In the genomic region with DNA sequence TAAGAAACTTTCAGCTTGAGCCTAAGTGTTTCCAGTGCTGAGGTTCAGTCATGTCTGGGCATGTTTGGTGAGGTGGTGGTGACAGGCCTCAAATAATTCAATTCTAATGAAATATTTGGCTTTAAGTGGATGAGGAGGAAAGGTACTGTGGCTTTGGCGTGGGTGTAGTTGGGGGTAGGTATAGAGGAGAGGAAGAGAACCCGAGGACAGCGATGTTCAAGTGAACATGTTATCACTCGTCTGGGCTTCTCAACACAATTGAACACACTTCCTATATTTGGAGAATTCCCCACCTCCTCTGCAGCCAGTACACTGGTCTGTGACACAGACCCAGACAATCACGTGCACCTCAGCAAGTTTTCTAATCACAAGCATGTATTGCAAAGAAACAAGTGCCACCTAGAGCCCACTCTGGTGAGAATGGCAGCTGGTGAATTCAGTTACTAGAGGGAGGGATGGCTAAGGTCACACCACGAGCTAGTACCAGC, we compare ENCODE assay signal across 9 cellular contexts. TPM values are rescaled to one million over a fixed set of nuclear protein-coding genes. Genes with fewer than 3 reads are reported as not detected.
DNase-seq lines count a peak whose midpoint lies in the region; ATAC-seq and TF ChIP-seq lines count a peak whose summit lies in the region.
"Had no signal": no experiment of that assay in that cellular context is flagged by ENCODE, and none has a peak within 500 bp of the region (broad histone marks: within the 10 kb centered on the region; RNA-seq: fewer than 3 reads in every experiment).

No MANE protein-coding gene starts in this region.

- peak; percentile 5 for DNase-seq in RKO (ENCODE audit: low spot score)
- DNase-seq in hepatocyte (ENCODE audit: low spot score) = no peak
- no peak for DNase-seq in cerebellum (ENCODE audit: low spot score)
- no peak for DNase-seq in BE2C
- no peak for DNase-seq in NCI-H774 (lab: John Stamatoyannopoulos, UW)

- H4K20me1 ChIP-seq in BLaER1 treated with 17β-estradiol and CSF1 and Interleukin-3, amounts not matched to agents 10 nM and 100 nM = no peaks in the 10 kb centered on the region
- no peaks in the 10 kb centered on the region for H4K20me1 ChIP-seq in hepatocyte (ENCODE audit: insufficient read depth, poor library complexity, severe bottlenecking)

- no peak for TF ChIP-seq CTCF in hepatocyte (IDR thresholded peaks at IDR 0.05; ENCODE audit: poor library complexity)
- no peak for TF ChIP-seq CTCF in BE2C (IDR thresholded peaks at IDR 0.05; ENCODE audit: low read depth, low read length)

- H3K79me2 ChIP-seq in hepatocyte = no peaks in the 10 kb centered on the region

- 75% methylated on average over 6 of the region's 6 CpGs for WGBS in hepatocyte (ENCODE audit: low lambda C conversion rate, missing lambda C conversion rate)

- no peaks in the 10 kb centered on the region for H3K27me3 ChIP-seq in BLaER1 treated with 17β-estradiol and CSF1 and Interleukin-3, amounts not matched to agents 10 nM and 100 nM
- no peaks in the 10 kb centered on the region for H3K27me3 ChIP-seq in hepatocyte
- no peaks in the 10 kb centered on the region for H3K27me3 ChIP-seq in BE2C

- peak overlapping the region in 9 of 11 experiments; percentile 1 to 64 (median 22); a peak in 13 of 22 replicates for H3K4me2 ChIP-seq in BLaER1 treated with 17β-estradiol and CSF1 and Interleukin-3, amounts not matched to agents 10 nM and 100 nM
- H3K4me2 ChIP-seq in hepatocyte = no peak overlapping the region

- no peak overlapping the region for H3K9ac ChIP-seq in BLaER1 treated with 17β-estradiol and CSF1 and Interleukin-3, amounts not matched to agents 10 nM and 100 nM

- H3K36me3 ChIP-seq in BLaER1 treated with 17β-estradiol and CSF1 and Interleukin-3, amounts not matched to agents 10 nM and 100 nM = no peaks in the 10 kb centered on the region
- H3K36me3 ChIP-seq in hepatocyte (replicated peaks; ENCODE audit: insufficient read depth, low read depth) = no peaks in the 10 kb centered on the region
- no peaks in the 10 kb centered on the region; the same call in 1 of the 2 replicates for H3K36me3 ChIP-seq in BE2C

- H2AFZ ChIP-seq in hepatocyte = peak overlapping the region; percentile 6

- H3K4me3 ChIP-seq in BLaER1 treated with 17β-estradiol and CSF1 and Interleukin-3, amounts not matched to agents 10 nM and 100 nM = no peak overlapping the region
- H3K4me3 ChIP-seq in hepatocyte = no peak overlapping the region
- no peak overlapping the region for H3K4me3 ChIP-seq in BE2C (ENCODE audit: low read depth, low read length)

- no peaks in the 10 kb centered on the region for H3K9me2 ChIP-seq in hepatocyte (replicated peaks; ENCODE audit: insufficient read depth)

- H3K9me3 ChIP-seq in BLaER1 treated with 17β-estradiol and CSF1 and Interleukin-3, amounts not matched to agents 10 nM and 100 nM (replicated peaks in 1 of 11) = peaks cover 0 to 15% (median 4%) of the 10 kb centered on the region in 11 experiments; a peak in 8 of 22 replicates
- H3K9me3 ChIP-seq in hepatocyte (ENCODE audit: low read depth) (no peaks in the 10 kb centered on the region), BE2C (no peaks in the 10 kb centered on the region; the same call in 1 of the 2 replicates)

- ATAC-seq in GM18858 (IDR thresholded peaks at IDR 0.05; ENCODE audit: unreplicated experiment) = peak; percentile 73
- peak; percentile 65 for ATAC-seq in HG02943 (IDR thresholded peaks at IDR 0.05; ENCODE audit: low read depth, unreplicated experiment)

- H3K4me1 ChIP-seq in BLaER1 treated with 17β-estradiol and CSF1 and Interleukin-3, amounts not matched to agents 10 nM and 100 nM = peaks cover 6 to 21% (median 11%) of the 10 kb centered on the region in 10 experiments; a peak in 17 of 20 replicates
- no peaks in the 10 kb centered on the region for H3K4me1 ChIP-seq in hepatocyte (ENCODE audit: insufficient read depth)
- H3K4me1 ChIP-seq in BE2C = no peaks in the 10 kb centered on the region

- peak overlapping the region in 8 of 11 experiments; percentile 13 to 56 (median 27); a peak in 11 of 22 replicates for H3K27ac ChIP-seq in BLaER1 treated with 17β-estradiol and CSF1 and Interleukin-3, amounts not matched to agents 10 nM and 100 nM
- H3K27ac ChIP-seq in hepatocyte = no peak overlapping the region

RNA-seq across cellular contexts. Expression of a gene that starts 53.0 kb away (rescaled TPM):
- total RNA-seq in hepatocyte (not detected in 2 replicates), cerebellum (not detected)
- polyA plus RNA-seq in hepatocyte = not detected in 2 replicates
- polyA plus RNA-seq in BE2C (2012; ENCODE audit: insufficient read depth, insufficient read length, low read depth) = not detected
- total RNA-seq: dermis microvascular lymphatic vessel endothelial cell had no signal
